15 cellular contexts compared by ENCODE assay signal in the genomic region with DNA sequence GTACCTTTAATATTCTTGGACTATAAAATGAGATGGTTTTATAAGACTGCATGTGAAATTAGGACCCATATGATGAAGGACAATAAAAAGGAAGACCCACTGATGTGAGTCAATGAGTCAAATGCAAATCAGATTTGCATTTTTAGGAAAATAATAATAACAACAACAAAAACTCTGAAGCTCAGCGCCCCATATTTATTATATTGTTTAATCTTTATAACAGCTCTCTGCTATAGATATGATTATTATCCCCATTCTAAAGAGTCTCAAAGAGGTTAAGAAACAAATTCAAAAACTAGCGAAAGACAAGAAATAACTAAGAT. TPM values are rescaled to one million over a fixed set of nuclear protein-coding genes. Genes with fewer than 3 reads are reported as not detected.
DNase-seq lines count a peak whose midpoint lies in the region; ATAC-seq, FAIRE-seq and TF ChIP-seq lines count a peak whose summit lies in the region.
"Had no signal": no experiment of that assay in that cellular context is flagged by ENCODE, and none has a peak within 500 bp of the region (broad histone marks: within the 10 kb centered on the region; RNA-seq: fewer than 3 reads in every experiment).

No MANE protein-coding gene starts in this region.

- H3K27ac ChIP-seq in ACC112 (ENCODE audit: low read depth, low read length) (no peak overlapping the region), SK-N-MC (no peak overlapping the region), keratinocyte (ENCODE audit: control insufficient read depth, insufficient read depth, low read length) (no peak overlapping the region)
- no peak overlapping the region for H3K27ac ChIP-seq in CD8-positive, alpha-beta T cell (ENCODE audit: low read depth, low read length)
- H3K27ac ChIP-seq: gastroesophageal sphincter, prostate gland had no signal

- POLR2A ChIA-PET in CD8-positive, alpha-beta T cell (lab: Charles Lee) = interaction anchor here (1.1 to 2.1 kb wide), 8 partner anchors 11 to 162 kb away, joined by 3 to 17 read pairs (median 8); no protein-coding TSS in a partner anchor

- no peaks in the 10 kb centered on the region for H3K9me3 ChIP-seq in CD8-positive, alpha-beta T cell (ENCODE audit: low read length)
- H3K9me3 ChIP-seq in SK-N-MC (ENCODE audit: low read depth, low read length) (no peaks in the 10 kb centered on the region), keratinocyte (ENCODE audit: control insufficient read depth, low read depth, low read length) (no peaks in the 10 kb centered on the region)
- H3K9me3 ChIP-seq: prostate gland had no signal

- CTCF ChIA-PET in CD8-positive, alpha-beta T cell (lab: Charles Lee) = interaction anchor here (0.8 to 3.8 kb wide), 52 partner anchors 9 to 1107 kb away, joined by 3 to 149 read pairs (median 4); partner anchors contain the start of genes F5, SELE, SELP and SLC19A2

- H3K27ac Mint-ChIP-seq in CD8-positive, alpha-beta T cell = peak overlapping the region; percentile 91

- H3K27me3 ChIP-seq in ACC112 (ENCODE audit: insufficient read depth, low read length) = peaks cover 42% of the 10 kb centered on the region
- H3K27me3 ChIP-seq in CD8-positive, alpha-beta T cell (ENCODE audit: insufficient read depth, low read length) = no peaks in the 10 kb centered on the region
- no peaks in the 10 kb centered on the region for H3K27me3 ChIP-seq in keratinocyte (ENCODE audit: control insufficient read depth, extremely low read depth, insufficient read depth, low read length)
- H3K27me3 ChIP-seq: BLaER1 treated with 17β-estradiol and CSF1 and Interleukin-3, amounts not matched to agents 10 nM and 100 nM; upper lobe of left lung had no signal

- H3K36me3 Mint-ChIP-seq in CD8-positive, alpha-beta T cell = peaks cover 17% of the 10 kb centered on the region

- no peaks in the 10 kb centered on the region for H4K20me1 ChIP-seq in keratinocyte (ENCODE audit: control insufficient read depth, extremely low read depth, insufficient read depth, low read length)
- H4K20me1 ChIP-seq: BLaER1 treated with 17β-estradiol and CSF1 and Interleukin-3, amounts not matched to agents 10 nM and 100 nM had no signal

- H2AFZ ChIP-seq in ACC112 (ENCODE audit: low read length, unreplicated experiment) (no peak overlapping the region), keratinocyte (ENCODE audit: control insufficient read depth, low read length) (no peak overlapping the region)

- intact Hi-C loops in CD8-positive, alpha-beta T cell (cut with DNase I, micrococcal nuclease) = loop anchor here (1.0 to 5.0 kb wide), 11 partner anchors 35 to 1110 kb away; partner anchors contain the start of genes BLZF1 (in 2 of the 2), METTL18 (in 2 of the 2), NME7 (in 2 of the 2) and SLC19A2 (in 2 of the 2)

- no peaks in the 10 kb centered on the region for H3K9me1 ChIP-seq in keratinocyte (ENCODE audit: control insufficient read depth, extremely low read depth, insufficient read depth, low read length)

- H3K9me3 Mint-ChIP-seq in CD8-positive, alpha-beta T cell = peaks cover 4% of the 10 kb centered on the region

- peak overlapping the region; percentile 82 for H3K4me2 ChIP-seq in keratinocyte (ENCODE audit: control insufficient read depth, extremely low read depth, insufficient read depth, low read depth, low read length)

- H3K4me3 Mint-ChIP-seq in CD8-positive, alpha-beta T cell = peak overlapping the region; percentile 89

- H3K79me2 ChIP-seq in ACC112 (ENCODE audit: control insufficient read depth, insufficient read depth, low read length, unreplicated experiment) (no peaks in the 10 kb centered on the region), keratinocyte (ENCODE audit: control insufficient read depth, insufficient read depth, low read length) (no peaks in the 10 kb centered on the region)

- H3K36me3 ChIP-seq in ACC112 (ENCODE audit: insufficient read depth, low read length) = no peaks in the 10 kb centered on the region
- H3K36me3 ChIP-seq in CD8-positive, alpha-beta T cell (ENCODE audit: insufficient read depth, low read length) = peaks cover under 1% of the 10 kb centered on the region
- no peaks in the 10 kb centered on the region for H3K36me3 ChIP-seq in SK-N-MC (ENCODE audit: insufficient read depth, low read length)
- no peaks in the 10 kb centered on the region for H3K36me3 ChIP-seq in keratinocyte (ENCODE audit: control insufficient read depth in 2 of 2, extremely low read depth in 1 of 2, insufficient read depth in 2 of 2, low read length in 2 of 2)
- H3K36me3 ChIP-seq: BLaER1 treated with 17β-estradiol and CSF1 and Interleukin-3, amounts not matched to agents 10 nM and 100 nM; gastroesophageal sphincter; prostate gland; upper lobe of left lung had no signal

- no peak for ATAC-seq in CD8-positive, alpha-beta T cell

- no peaks in the 10 kb centered on the region for H3K27me3 Mint-ChIP-seq in CD8-positive, alpha-beta T cell (ENCODE audit: low read depth)

- no peak for FAIRE-seq in keratinocyte (lab: Jason Lieb, UNC)

- peaks cover 15% of the 10 kb centered on the region for H3K4me1 Mint-ChIP-seq in CD8-positive, alpha-beta T cell (ENCODE audit: low read depth)

- DNase-seq in CD8-positive, alpha-beta T cell = no peak
- DNase-seq in SK-N-MC (ENCODE audit: low read depth, low spot score) = no peak
- DNase-seq in keratinocyte (ENCODE audit: low read depth, low spot score) = no peak
- no peak for DNase-seq in NCI-H69 (lab: John Stamatoyannopoulos, UW)
- DNase-seq in T1000 (lab: John Stamatoyannopoulos, UW) = no peak
- no peak for DNase-seq in activated CD8-positive, alpha-beta memory T cell treated with anti-CD3 and anti-CD28 coated beads for 24 hours
- DNase-seq in DMS153 (lab: John Stamatoyannopoulos, UW) = no peak

- H3K4me1 ChIP-seq in ACC112 (ENCODE audit: control insufficient read depth, insufficient read depth, low read length, unreplicated experiment) (peaks cover 3% of the 10 kb centered on the region), keratinocyte (ENCODE audit: control insufficient read depth, extremely low read depth, insufficient read depth, low read length) (peaks cover 5% of the 10 kb centered on the region)
- H3K4me1 ChIP-seq in CD8-positive, alpha-beta T cell (ENCODE audit: insufficient read depth, low read length) = peaks cover 3% of the 10 kb centered on the region
- H3K4me1 ChIP-seq: prostate gland had no signal

- dilution Hi-C loops in keratinocyte (cut with MboI; ENCODE audit: extremely low pct_ligation_motif_present, low sequenced_read_pairs) = no loop called here

- H3K9ac ChIP-seq in SK-N-MC (ENCODE audit: insufficient read length) = no peak overlapping the region
- no peak overlapping the region for H3K9ac ChIP-seq in keratinocyte (ENCODE audit: control insufficient read depth, extremely low read depth, insufficient read depth, low read length)

- TF ChIP-seq CTCF in CD8-positive, alpha-beta T cell (IDR thresholded peaks at IDR 0.05) = peak; percentile 42
- TF ChIP-seq CTCF in keratinocyte (optimal IDR thresholded peaks at IDR 0.05 in 1 of 3, IDR thresholded peaks at IDR 0.05 in 1 of 3, conservative IDR thresholded peaks at IDR 0.05 in 1 of 3; ENCODE audit: extremely low read depth in 1 of 3, insufficient read depth in 2 of 3, low read length in 3 of 3) = no peak

- peak overlapping the region; percentile 73; the same call in 1 of the 2 replicates for H3K4me3 ChIP-seq in ACC112 (ENCODE audit: low read depth, low read length)
- no peak overlapping the region for H3K4me3 ChIP-seq in CD8-positive, alpha-beta T cell (ENCODE audit: low read depth, low read length)
- peak overlapping the region; percentile 73; the same call in 1 of the 2 replicates for H3K4me3 ChIP-seq in SK-N-MC
- no peak overlapping the region for H3K4me3 ChIP-seq in keratinocyte (ENCODE audit: control insufficient read depth in 2 of 3, extremely low read depth in 1 of 3, insufficient read depth in 2 of 3, low read depth in 1 of 3, low read length in 3 of 3)
- H3K4me3 ChIP-seq: prostate gland had no signal

RNA-seq across cellular contexts. Expression of gene SELL, which starts 0.8 kb away (rescaled TPM):
- total RNA-seq in CD8-positive, alpha-beta T cell = 10 to 100 TPM; 79.5 to 80.7 TPM
- polyA plus RNA-seq in keratinocyte = 0.03 to 0.08 TPM in 2 of 3 replicates, not detected in the other
- not detected for polyA plus RNA-seq in keratinocyte (2011; ENCODE audit: low read depth)
- not detected in 2 replicates for polyA plus RNA-seq in keratinocyte (2011; cell fraction: cytosol; rRNA removed)
- not detected in 2 replicates for polyA plus RNA-seq in keratinocyte (2011; cell fraction: nucleus; rRNA removed)
- polyA plus RNA-seq in keratinocyte (2012; ENCODE audit: low replicate concordance) = not detected in 2 replicates
- not detected in 3 replicates for polyA minus RNA-seq in keratinocyte
- not detected for polyA minus RNA-seq in keratinocyte (2011; cell fraction: cytosol; rRNA and poly(A)+ RNA removed)
- polyA minus RNA-seq in keratinocyte (2011; cell fraction: nucleus; rRNA and poly(A)+ RNA removed) = not detected in 2 replicates
- total RNA-seq: G401 had no signal

RNA-seq across cellular contexts. Expression of gene SELE, which starts 21.6 kb away (rescaled TPM):
- total RNA-seq in CD8-positive, alpha-beta T cell = not detected
- polyA plus RNA-seq in keratinocyte = not detected in 3 replicates
- not detected for polyA plus RNA-seq in keratinocyte (2011; ENCODE audit: low read depth)
- not detected in 2 replicates for polyA plus RNA-seq in keratinocyte (2011; cell fraction: cytosol; rRNA removed)
- polyA plus RNA-seq in keratinocyte (2011; cell fraction: nucleus; rRNA removed) = not detected in 2 replicates
- not detected in 2 replicates for polyA plus RNA-seq in keratinocyte (2012; ENCODE audit: low replicate concordance)
- not detected in 3 replicates for polyA minus RNA-seq in keratinocyte
- polyA minus RNA-seq in keratinocyte (2011; cell fraction: cytosol; rRNA and poly(A)+ RNA removed) = not detected
- not detected in 2 replicates for polyA minus RNA-seq in keratinocyte (2011; cell fraction: nucleus; rRNA and poly(A)+ RNA removed)
- total RNA-seq: G401, M059J had no signal
- polyA plus RNA-seq: immature natural killer cell had no signal

Comparison
In these comparisons a context has a peak if more than half of its experiments do, and no peak if none do; other contexts are left out.
1. H3K4me3 ChIP-seq: peak in ACC112 (single experiment) and SK-N-MC (single experiment); none in CD8-positive, alpha-beta T cell (single experiment) and keratinocyte (0 of 3).